9 cellular contexts compared by ENCODE assay signal in the genomic region with DNA sequence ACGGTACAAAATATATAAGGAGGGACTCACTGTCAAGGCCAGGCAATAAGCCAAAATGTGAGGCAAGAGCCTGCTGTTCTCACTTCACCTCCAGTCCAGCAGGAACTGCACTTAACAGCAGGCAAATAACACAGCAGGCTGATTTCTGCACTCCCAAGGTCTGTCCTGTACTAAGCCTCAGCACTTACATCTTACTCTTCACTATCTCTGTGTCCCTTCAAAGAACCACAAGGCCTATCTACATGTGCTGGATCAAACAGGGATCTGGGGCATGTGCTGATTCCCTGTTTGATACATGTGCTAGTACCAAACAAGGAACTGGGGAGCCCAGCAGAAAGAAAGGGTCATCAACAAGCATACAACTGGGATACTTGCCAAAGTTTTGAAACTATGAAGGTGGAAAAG. TPM values are rescaled to one million over a fixed set of nuclear protein-coding genes. Genes with fewer than 3 reads are reported as not detected.
A peak's percentile ranks its signal among the peaks of the same experiment; 100 is the strongest.
DNase-seq lines count a peak whose midpoint lies in the region; ATAC-seq and TF ChIP-seq lines count a peak whose summit lies in the region.
"Had no signal": no experiment of that assay in that cellular context is flagged by ENCODE, and none has a peak within 500 bp of the region (broad histone marks: within the 10 kb centered on the region; RNA-seq: fewer than 3 reads in every experiment).

No MANE protein-coding gene starts in this region.

- no peak for TF ChIP-seq CTCF in heart right ventricle (IDR thresholded peaks at IDR 0.05)

- peak overlapping the region; percentile 69 for H3K27ac ChIP-seq in SK-N-MC
- H3K27ac ChIP-seq in heart right ventricle, result peak overlapping the region; percentile 25 to 88 (median 76)
- peak overlapping the region in 18 of 21 experiments; percentile 11 to 81 (median 56) for H3K27ac ChIP-seq in skin epidermis

- H3K9me3 ChIP-seq in SK-N-MC (ENCODE audit: low read depth, low read length) (no peaks in the 10 kb centered on the region), heart right ventricle (no peaks in the 10 kb centered on the region)

- DNase-seq in HCEC 1CT (peak; percentile 82), SK-N-MC (ENCODE audit: low read depth, low spot score) (no peak), heart right ventricle (peak; percentile 28 to 71)
- DNase-seq: amniotic stem cell had no signal

- peak overlapping the region; percentile 19 for H3K9ac ChIP-seq in SK-N-MC (ENCODE audit: insufficient read length)

- intact Hi-C loops in heart right ventricle (cut with DNase I), result no loop called here

- H3K4me3 ChIP-seq in SK-N-MC, result no peak overlapping the region
- H3K4me3 ChIP-seq in heart right ventricle, result no peak overlapping the region
- no peak overlapping the region for H3K4me3 ChIP-seq in skin epidermis

- peaks cover 4 to 81% (median 47%) of the 10 kb centered on the region in 9 donors for H3K4me1 ChIP-seq in heart right ventricle

- H3K27me3 ChIP-seq in heart right ventricle, result no peaks in the 10 kb centered on the region

- 0 to 2% methylated on average over 1 of the region's 1 CpG for WGBS in heart right ventricle, 2 donors

- ATAC-seq in heart right ventricle (peak; percentile 76 to 95 (median 86)), GM19351 (IDR thresholded peaks at IDR 0.05; ENCODE audit: unreplicated experiment) (no peak), GM18861 (IDR thresholded peaks at IDR 0.05; ENCODE audit: unreplicated experiment) (no peak), GM19023 (IDR thresholded peaks at IDR 0.05; ENCODE audit: unreplicated experiment) (no peak), GM21717 (IDR thresholded peaks at IDR 0.05; ENCODE audit: unreplicated experiment) (no peak)

- H3K36me3 ChIP-seq in SK-N-MC (ENCODE audit: insufficient read depth, low read length) (no peaks in the 10 kb centered on the region), heart right ventricle (no peaks in the 10 kb centered on the region)

RNA-seq across cellular contexts. Expression of gene UACA, which starts 22.2 kb away (rescaled TPM):
- 10 to 100 TPM; 38.4 to 60.3 (median 47.1) TPM for total RNA-seq in heart right ventricle
- 10 to 100 TPM; 14.2 to 75.4 TPM for polyA plus RNA-seq in heart right ventricle

Comparison
In these comparisons a context has a peak if more than half of its experiments do, and no peak if none do; other contexts are left out.
1. ATAC-seq: peak in heart right ventricle (8 of 8); none in GM19351 (single experiment), GM18861 (single experiment), GM19023 (single experiment) and GM21717 (single experiment).
2. Peak in every context shown above with its lines, with median percentiles within 50 percentile points of each other: H3K27ac ChIP-seq.